In genomic region chr1:175872588-175872987, GRCh38 we compare ENCODE assay signal across 37 cellular contexts.
"Had no signal": no experiment of that assay in that cellular context is flagged by ENCODE, and none has a peak within 500 bp of the region (broad histone marks: within the 10 kb centered on the region; RNA-seq: fewer than 3 reads in every experiment).

No MANE protein-coding gene starts in this region.

- FAIRE-seq: TTC549 had no signal

- H3K27ac ChIP-seq: brain microvascular endothelial cell, breast epithelium, WERI-Rb-1 had no signal

- H3K4me1 ChIP-seq: breast epithelium had no signal

- H3K9me3 ChIP-seq: ascending aorta, breast epithelium had no signal

- H3K27me3 ChIP-seq: ascending aorta, brain microvascular endothelial cell, breast epithelium had no signal

- H3K9me3 Mint-ChIP-seq: activated CD4-positive, alpha-beta memory T cell treated with anti-CD3 and anti-CD28 coated beads, Interleukin-2, amount 10 ng/mL, durations not matched to agents 7 days and 5 days; activated CD4-positive, alpha-beta T cell treated with anti-CD3 and anti-CD28 coated beads, Interleukin-2, amount 10 ng/mL, durations not matched to agents 7 days and 5 days; activated naive CD4-positive, alpha-beta T cell treated with anti-CD3 and anti-CD28 coated beads, Interleukin-2, amount 10 ng/mL, durations not matched to agents 7 days and 5 days; activated naive CD4-positive, alpha-beta T cell treated with anti-CD3 and anti-CD28 coated beads, Interleukin-2, amount 50 U/mL, for 24 hours; activated naive CD8-positive, alpha-beta T cell treated with anti-CD3 and anti-CD28 coated beads, Interleukin-2, amount 10 ng/mL, durations not matched to agents 7 days and 5 days; activated naive CD8-positive, alpha-beta T cell treated with anti-CD3 and anti-CD28 coated beads, Interleukin-2, amount 50 U/mL, for 24 hours; activated T-cell treated with anti-CD3 and anti-CD28 coated beads, Interleukin-2, amount 50 U/mL, for 24 hours; activated T-helper 2 cell treated with anti-CD3 and anti-CD28 coated beads, Interferon-gamma antibody, Interleukin-2, Interleukin-4, amounts not matched to agents 10 μg/mL and 5 μg/mL and 100 μg/mL, durations not matched to agents 14 hours and 24 hours and 36 hours; central memory CD8-positive, alpha-beta T cell; T-helper 1 cell treated with Interleukin-12 subunit alpha and Interleukin-12 subunit beta and Interleukin-4 antibody, amounts not matched to agents 30 μg/mL and 1 μg/mL, for 36 hours; T-helper 2 cell treated with Interferon-gamma antibody and Interleukin-4, amounts not matched to agents 5 μg/mL and 100 μg/mL, for 36 hours; WTC11 had no signal

- H3K27me3 Mint-ChIP-seq: activated CD4-positive, alpha-beta memory T cell treated with anti-CD3 and anti-CD28 coated beads, Interleukin-2, amount 10 ng/mL, durations not matched to agents 7 days and 5 days; activated CD4-positive, alpha-beta T cell treated with anti-CD3 and anti-CD28 coated beads for 36 hours; activated CD4-positive, alpha-beta T cell treated with anti-CD3 and anti-CD28 coated beads, Interleukin-2, amount 10 ng/mL, durations not matched to agents 7 days and 5 days; activated CD8-positive, alpha-beta memory T cell treated with anti-CD3 and anti-CD28 coated beads, Interleukin-2, amount 10 ng/mL, durations not matched to agents 7 days and 5 days; activated naive CD4-positive, alpha-beta T cell treated with anti-CD3 and anti-CD28 coated beads, Interleukin-2, amount 50 U/mL, for 24 hours; activated naive CD8-positive, alpha-beta T cell; activated naive CD8-positive, alpha-beta T cell treated with anti-CD3 and anti-CD28 coated beads, Interleukin-2, amount 10 ng/mL, durations not matched to agents 7 days and 5 days; activated naive CD8-positive, alpha-beta T cell treated with anti-CD3 and anti-CD28 coated beads, Interleukin-2, amount 50 U/mL, for 24 hours; activated T-cell treated with anti-CD3 and anti-CD28 coated beads, Interleukin-2, amount 50 U/mL, for 24 hours had no signal

- ATAC-seq: activated CD4-positive, alpha-beta T cell treated with anti-CD3 and anti-CD28 coated beads for 36 hours; activated CD8-positive, alpha-beta memory T cell treated with anti-CD3 and anti-CD28 coated beads, Interleukin-2, amount 10 ng/mL, durations not matched to agents 7 days and 5 days; activated CD8-positive, alpha-beta T cell treated with anti-CD3 and anti-CD28 coated beads, Interleukin-2, amount 10 ng/mL, durations not matched to agents 7 days and 5 days; WTC11 had no signal

- H3K4me3 Mint-ChIP-seq: activated CD4-positive, alpha-beta memory T cell treated with anti-CD3 and anti-CD28 coated beads, Interleukin-2, amount 10 ng/mL, durations not matched to agents 7 days and 5 days; activated CD4-positive, alpha-beta T cell treated with anti-CD3 and anti-CD28 coated beads for 36 hours; activated CD4-positive, alpha-beta T cell treated with anti-CD3 and anti-CD28 coated beads, Interleukin-2, amount 10 ng/mL, durations not matched to agents 7 days and 5 days; activated CD8-positive, alpha-beta memory T cell treated with anti-CD3 and anti-CD28 coated beads, Interleukin-2, amount 10 ng/mL, durations not matched to agents 7 days and 5 days; activated CD8-positive, alpha-beta T cell treated with anti-CD3 and anti-CD28 coated beads, Interleukin-2, amount 10 ng/mL, durations not matched to agents 7 days and 5 days; activated naive CD4-positive, alpha-beta T cell treated with anti-CD3 and anti-CD28 coated beads, Interleukin-2, amount 10 ng/mL, durations not matched to agents 7 days and 5 days; activated naive CD4-positive, alpha-beta T cell treated with anti-CD3 and anti-CD28 coated beads, Interleukin-2, amount 50 U/mL, for 24 hours; activated naive CD8-positive, alpha-beta T cell; activated naive CD8-positive, alpha-beta T cell treated with anti-CD3 and anti-CD28 coated beads, Interleukin-2, amount 10 ng/mL, durations not matched to agents 7 days and 5 days; activated naive CD8-positive, alpha-beta T cell treated with anti-CD3 and anti-CD28 coated beads, Interleukin-2, amount 50 U/mL, for 24 hours; activated T-cell treated with anti-CD3 and anti-CD28 coated beads, Interleukin-2, amount 50 U/mL, for 24 hours; central memory CD8-positive, alpha-beta T cell; T-helper 1 cell treated with Interleukin-12 subunit alpha and Interleukin-12 subunit beta and Interleukin-4 antibody, amounts not matched to agents 30 μg/mL and 1 μg/mL, for 36 hours; T-helper 2 cell treated with Interferon-gamma antibody and Interleukin-4, amounts not matched to agents 5 μg/mL and 100 μg/mL, for 36 hours; WTC11 had no signal

- H3K27ac Mint-ChIP-seq: activated CD4-positive, alpha-beta memory T cell treated with anti-CD3 and anti-CD28 coated beads, Interleukin-2, amount 10 ng/mL, durations not matched to agents 7 days and 5 days; activated CD4-positive, alpha-beta T cell treated with anti-CD3 and anti-CD28 coated beads for 36 hours; activated CD4-positive, alpha-beta T cell treated with anti-CD3 and anti-CD28 coated beads, Interleukin-2, amount 10 ng/mL, durations not matched to agents 7 days and 5 days; activated CD8-positive, alpha-beta memory T cell treated with anti-CD3 and anti-CD28 coated beads, Interleukin-2, amount 10 ng/mL, durations not matched to agents 7 days and 5 days; activated CD8-positive, alpha-beta T cell treated with anti-CD3 and anti-CD28 coated beads, Interleukin-2, amount 10 ng/mL, durations not matched to agents 7 days and 5 days; activated naive CD4-positive, alpha-beta T cell treated with anti-CD3 and anti-CD28 coated beads, Interleukin-2, amount 10 ng/mL, durations not matched to agents 7 days and 5 days; activated naive CD4-positive, alpha-beta T cell treated with anti-CD3 and anti-CD28 coated beads, Interleukin-2, amount 50 U/mL, for 24 hours; activated naive CD8-positive, alpha-beta T cell; activated naive CD8-positive, alpha-beta T cell treated with anti-CD3 and anti-CD28 coated beads, Interleukin-2, amount 10 ng/mL, durations not matched to agents 7 days and 5 days; activated naive CD8-positive, alpha-beta T cell treated with anti-CD3 and anti-CD28 coated beads, Interleukin-2, amount 50 U/mL, for 24 hours; activated T-cell treated with anti-CD3 and anti-CD28 coated beads, Interleukin-2, amount 50 U/mL, for 24 hours; activated T-helper 2 cell treated with anti-CD3 and anti-CD28 coated beads, Interferon-gamma antibody, Interleukin-2, Interleukin-4, amounts not matched to agents 10 μg/mL and 5 μg/mL and 100 μg/mL, durations not matched to agents 14 hours and 24 hours and 36 hours; T-helper 1 cell treated with Interleukin-12 subunit alpha and Interleukin-12 subunit beta and Interleukin-4 antibody, amounts not matched to agents 30 μg/mL and 1 μg/mL, for 36 hours; T-helper 2 cell treated with Interferon-gamma antibody and Interleukin-4, amounts not matched to agents 5 μg/mL and 100 μg/mL, for 36 hours; WTC11 had no signal

- H3K4me1 Mint-ChIP-seq: activated CD4-positive, alpha-beta memory T cell treated with anti-CD3 and anti-CD28 coated beads, Interleukin-2, amount 10 ng/mL, durations not matched to agents 7 days and 5 days; activated CD4-positive, alpha-beta T cell treated with anti-CD3 and anti-CD28 coated beads for 36 hours; activated CD4-positive, alpha-beta T cell treated with anti-CD3 and anti-CD28 coated beads, Interleukin-2, amount 10 ng/mL, durations not matched to agents 7 days and 5 days; activated CD8-positive, alpha-beta memory T cell treated with anti-CD3 and anti-CD28 coated beads, Interleukin-2, amount 10 ng/mL, durations not matched to agents 7 days and 5 days; activated naive CD4-positive, alpha-beta T cell treated with anti-CD3 and anti-CD28 coated beads, Interleukin-2, amount 10 ng/mL, durations not matched to agents 7 days and 5 days; activated naive CD4-positive, alpha-beta T cell treated with anti-CD3 and anti-CD28 coated beads, Interleukin-2, amount 50 U/mL, for 24 hours; activated naive CD8-positive, alpha-beta T cell treated with anti-CD3 and anti-CD28 coated beads, Interleukin-2, amount 10 ng/mL, durations not matched to agents 7 days and 5 days; central memory CD8-positive, alpha-beta T cell had no signal

- DNase-seq: activated CD4-positive, alpha-beta memory T cell treated with anti-CD3 and anti-CD28 coated beads, Interleukin-2, amount 10 ng/mL, durations not matched to agents 7 days and 5 days; activated CD4-positive, alpha-beta T cell treated with anti-CD3 and anti-CD28 coated beads for 1 hour; activated CD4-positive, alpha-beta T cell treated with anti-CD3 and anti-CD28 coated beads for 36 hours; activated CD4-positive, alpha-beta T cell treated with anti-CD3 and anti-CD28 coated beads for 48 hours; activated CD4-positive, alpha-beta T cell treated with anti-CD3 and anti-CD28 coated beads, Interleukin-2, amount 10 ng/mL, durations not matched to agents 7 days and 5 days; activated CD4-positive, alpha-beta T cell treated with anti-CD3 and anti-CD28 coated beads, Interleukin-2, amount 50 U/mL, for 48 hours; activated CD4-positive, CD25-positive, alpha-beta regulatory T cell; activated CD8-positive, alpha-beta memory T cell treated with anti-CD3 and anti-CD28 coated beads for 24 hours; activated CD8-positive, alpha-beta memory T cell treated with anti-CD3 and anti-CD28 coated beads, Interleukin-2, amount 10 ng/mL, durations not matched to agents 7 days and 5 days; activated CD8-positive, alpha-beta memory T cell treated with anti-CD3 and anti-CD28 coated beads, Interleukin-2, amount 50 U/mL, for 48 hours; activated CD8-positive, alpha-beta T cell treated with anti-CD3 and anti-CD28 coated beads, Interleukin-2, amount 10 ng/mL, durations not matched to agents 7 days and 5 days; activated effector memory CD4-positive, alpha-beta T cell treated with Interleukin-2 at 50 U/mL for 16 hours; activated gamma-delta T cell; activated naive CD4-positive, alpha-beta T cell treated with anti-CD3 and anti-CD28 coated beads, Interleukin-2, amount 10 ng/mL, durations not matched to agents 7 days and 5 days; activated naive CD4-positive, alpha-beta T cell treated with Interleukin-2 at 50 U/mL for 16 hours; activated naive CD8-positive, alpha-beta T cell treated with anti-CD3 and anti-CD28 coated beads, Interleukin-2, amount 10 ng/mL, durations not matched to agents 7 days and 5 days; activated naive CD8-positive, alpha-beta T cell treated with anti-CD3 and anti-CD28 coated beads, Interleukin-2, amount 50 U/mL, for 24 hours; activated T-cell treated with anti-CD3 and anti-CD28 coated beads, Interleukin-2, amount 50 U/mL, for 24 hours; activated T-cell treated with anti-CD3 and anti-CD28 coated beads, Interleukin-2, amount 50 U/mL, for 48 hours; amygdala; anterior cingulate cortex; brain microvascular endothelial cell; cerebellar nuclear complex; T-helper 1 cell; T-helper 2 cell; T-helper 9 cell; WERI-Rb-1 had no signal

- H3K36me3 Mint-ChIP-seq: activated CD8-positive, alpha-beta memory T cell treated with anti-CD3 and anti-CD28 coated beads, Interleukin-2, amount 10 ng/mL, durations not matched to agents 7 days and 5 days; activated naive CD4-positive, alpha-beta T cell treated with anti-CD3 and anti-CD28 coated beads, Interleukin-2, amount 10 ng/mL, durations not matched to agents 7 days and 5 days; activated naive CD4-positive, alpha-beta T cell treated with anti-CD3 and anti-CD28 coated beads, Interleukin-2, amount 50 U/mL, for 24 hours; activated naive CD8-positive, alpha-beta T cell; activated naive CD8-positive, alpha-beta T cell treated with anti-CD3 and anti-CD28 coated beads, Interleukin-2, amount 10 ng/mL, durations not matched to agents 7 days and 5 days; WTC11 had no signal

- H3K36me3 ChIP-seq: ascending aorta, brain microvascular endothelial cell, breast epithelium, WERI-Rb-1 had no signal

- H3K4me3 ChIP-seq: ascending aorta, breast epithelium had no signal
